Comparison of ENCODE assay signal across 8 cellular contexts in genomic region chr6:63635165-63635562, GRCh38. TPM values are rescaled to one million over a fixed set of nuclear protein-coding genes. Genes with fewer than 3 reads are reported as not detected.
DNase-seq lines count a peak whose midpoint lies in the region; ATAC-seq, FAIRE-seq and TF ChIP-seq lines count a peak whose summit lies in the region.

No MANE protein-coding gene starts in this region.

- H3K4me1 ChIP-seq in astrocyte (ENCODE audit: insufficient read depth, low read length) (peaks cover 10% of the 10 kb centered on the region), mesenchymal stem cell (ENCODE audit: control insufficient read depth, insufficient read depth, low read depth, low read length) (no peaks in the 10 kb centered on the region)

- H4K20me1 ChIP-seq in astrocyte (ENCODE audit: insufficient read depth, low read length), result peaks cover 27% of the 10 kb centered on the region

- peak overlapping the region; percentile 0 to 54 for H2BK12ac ChIP-seq in mesenchymal stem cell (ENCODE audit: low read length in 2 of 2)

- peak overlapping the region; percentile 95 for H3K9ac ChIP-seq in astrocyte (ENCODE audit: low read length)
- peak overlapping the region; percentile 94 for H3K9ac ChIP-seq in mesenchymal stem cell (ENCODE audit: low read length)

- H4K91ac ChIP-seq in mesenchymal stem cell (ENCODE audit: low read length), result peak overlapping the region; percentile 34

- H3K23ac ChIP-seq in mesenchymal stem cell (ENCODE audit: low read length in 2 of 2), result no peak overlapping the region

- H2AFZ ChIP-seq in astrocyte (ENCODE audit: low read depth, low read length) (peak overlapping the region; percentile 96), mesenchymal stem cell (ENCODE audit: low read depth, low read length) (no peak overlapping the region)

- no peaks in the 10 kb centered on the region for H3K36me3 ChIP-seq in astrocyte (ENCODE audit: insufficient read depth, low read length)
- H3K36me3 ChIP-seq in mesenchymal stem cell (ENCODE audit: control insufficient read depth in 1 of 2, insufficient read depth in 2 of 2, low read depth in 1 of 2, low read length in 2 of 2), result no peaks in the 10 kb centered on the region

- peaks cover 6% of the 10 kb centered on the region for H3K27me3 ChIP-seq in astrocyte (ENCODE audit: insufficient read depth, low read length)
- no peaks in the 10 kb centered on the region for H3K27me3 ChIP-seq in mesenchymal stem cell (ENCODE audit: control insufficient read depth in 1 of 2, insufficient read depth in 1 of 2, low read length in 2 of 2)

- H2BK120ac ChIP-seq in mesenchymal stem cell (ENCODE audit: low read depth, low read length), result no peak overlapping the region

- H3K9me3 Mint-ChIP-seq in astrocyte (ENCODE audit: unreplicated experiment), result no peaks in the 10 kb centered on the region

- no peak overlapping the region for H2BK5ac ChIP-seq in mesenchymal stem cell (ENCODE audit: low read depth, low read length, poor library complexity, severe bottlenecking)

- no peak for FAIRE-seq in astrocyte (lab: Jason Lieb, UNC)

- H3K27me3 Mint-ChIP-seq in astrocyte (ENCODE audit: low read depth, unreplicated experiment), result no peaks in the 10 kb centered on the region

- peak overlapping the region; percentile 90 for H3K4me3 ChIP-seq in astrocyte (ENCODE audit: insufficient read depth, low read depth, low read length)
- peak overlapping the region; percentile 93 to 96 for H3K4me3 ChIP-seq in mesenchymal stem cell (ENCODE audit: insufficient read depth in 1 of 2, low read depth in 1 of 2, low read length in 2 of 2)

- H3K79me1 ChIP-seq in mesenchymal stem cell (replicated peaks; ENCODE audit: low read length, poor library complexity, severe bottlenecking), result no peaks in the 10 kb centered on the region

- DNase-seq in stimulated activated CD4-positive, alpha-beta T cell treated with anti-CD3 and anti-CD28 coated beads, Interleukin-2, amount 100 ng/mL, for 48 hours, result peak; percentile 2 to 14
- no peak for DNase-seq in stimulated activated CD4-positive, alpha-beta T cell treated with anti-CD3 and anti-CD28 coated beads, Interleukin-2, amount 100 ng/mL, for 24 hours
- DNase-seq in astrocyte (ENCODE audit: low read depth) (peak; percentile 1), mesenchymal stem cell (no peak), NCI-H510A treated with DMSO at 0.1 percent for 48 hours (lab: John Stamatoyannopoulos, UW) (no peak), epidermal melanocyte (ENCODE audit: insufficient read length, low spot score) (no peak), middle frontal gyrus (ENCODE audit: extremely low spot score, low spot score) (no peak)

- peak overlapping the region in 1 of 2 experiments; percentile 91 for H3K4ac ChIP-seq in mesenchymal stem cell (ENCODE audit: low read depth in 1 of 2, low read length in 2 of 2)

- peak overlapping the region; percentile 85 for H4K8ac ChIP-seq in mesenchymal stem cell (ENCODE audit: low read length)

- TF ChIP-seq CTCF in astrocyte (IDR thresholded peaks at IDR 0.05; ENCODE audit: insufficient read depth, low read depth, low read length), result no peak

- H3K18ac ChIP-seq in mesenchymal stem cell (ENCODE audit: low read depth in 1 of 2, low read length in 2 of 2), result peak overlapping the region; percentile 67 to 75

- H2BK15ac ChIP-seq in mesenchymal stem cell (ENCODE audit: low read depth, poor library complexity, severe bottlenecking), result no peak overlapping the region

- ATAC-seq in HG03469 (IDR thresholded peaks at IDR 0.05; ENCODE audit: unreplicated experiment), result peak; percentile 19

- peak overlapping the region; percentile 93 for H3K4me2 ChIP-seq in astrocyte (ENCODE audit: low read length)
- H3K4me2 ChIP-seq in mesenchymal stem cell (ENCODE audit: low read length, poor library complexity, severe bottlenecking), result peak overlapping the region; percentile 62

- H3K27ac Mint-ChIP-seq in astrocyte (ENCODE audit: unreplicated experiment), result no peak overlapping the region

- H3K4me3 Mint-ChIP-seq in astrocyte (ENCODE audit: unreplicated experiment), result peak overlapping the region; percentile 84

- H3K79me2 ChIP-seq in astrocyte (ENCODE audit: insufficient read depth, low read length), result peaks cover 41% of the 10 kb centered on the region

- H3K9me3 ChIP-seq in astrocyte (ENCODE audit: insufficient read depth, low read depth, low read length) (no peaks in the 10 kb centered on the region), mesenchymal stem cell (ENCODE audit: control insufficient read depth, low read length) (no peaks in the 10 kb centered on the region)

- peaks cover 29% of the 10 kb centered on the region for H3K4me1 Mint-ChIP-seq in astrocyte (ENCODE audit: low read depth, unreplicated experiment)

- no peak overlapping the region for H3K27ac ChIP-seq in astrocyte (ENCODE audit: low read depth, low read length)
- peak overlapping the region; percentile 60 for H3K27ac ChIP-seq in mesenchymal stem cell (ENCODE audit: low read length, poor library complexity, severe bottlenecking)

- H3K14ac ChIP-seq in mesenchymal stem cell (ENCODE audit: low read length in 2 of 2), result no peak overlapping the region

- no peaks in the 10 kb centered on the region for H3K36me3 Mint-ChIP-seq in astrocyte (ENCODE audit: low read depth, unreplicated experiment)

- 10% methylated on average over 2 of the region's 4 CpGs for WGBS in mesenchymal stem cell

- H2AK5ac ChIP-seq in mesenchymal stem cell (ENCODE audit: low read length, severe bottlenecking), result no peak overlapping the region

RNA-seq across cellular contexts. Expression of gene PHF3, which starts 0.4 kb away (rescaled TPM):
- 33.3 and 33.4 TPM in 2 replicates for total RNA-seq in astrocyte
- 24.0 TPM for polyA plus RNA-seq in mesenchymal stem cell (2013, experiment 1 of 2)
- 23.4 TPM for polyA plus RNA-seq in mesenchymal stem cell (2013, experiment 2 of 2)

Comparison
In these comparisons a context has a peak if more than half of its experiments do, and no peak if none do; other contexts are left out.
1. DNase-seq: peak in stimulated activated CD4-positive, alpha-beta T cell treated with anti-CD3 and anti-CD28 coated beads, Interleukin-2, amount 100 ng/mL, for 48 hours (2 of 2) and astrocyte (single experiment); none in stimulated activated CD4-positive, alpha-beta T cell treated with anti-CD3 and anti-CD28 coated beads, Interleukin-2, amount 100 ng/mL, for 24 hours (0 of 2), mesenchymal stem cell (single experiment), NCI-H510A treated with DMSO at 0.1 percent for 48 hours (single experiment), epidermal melanocyte (single experiment) and middle frontal gyrus (single experiment).